18 cellular contexts compared by ENCODE assay signal in the genomic region with DNA sequence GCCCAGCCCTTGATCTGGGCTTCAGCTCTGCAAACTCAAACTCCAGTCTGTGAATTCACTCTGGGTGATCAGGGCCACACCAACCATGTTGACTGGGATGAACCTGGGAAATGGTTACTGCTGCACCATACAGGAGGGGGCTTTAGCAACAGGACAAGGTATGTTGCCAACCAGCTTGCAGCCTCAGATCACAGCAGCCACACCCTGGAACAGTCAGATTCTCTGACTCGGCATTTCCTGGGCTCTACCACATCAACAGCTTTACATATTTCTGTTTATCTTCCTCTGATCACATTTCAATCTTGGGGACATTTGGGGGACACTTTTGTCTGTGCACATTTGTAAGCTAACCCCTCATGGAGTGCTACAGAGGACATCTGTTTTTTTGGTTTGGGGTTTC.
"Had no signal": no experiment of that assay in that cellular context is flagged by ENCODE, and none has a peak within 500 bp of the region (broad histone marks: within the 10 kb centered on the region; RNA-seq: fewer than 3 reads in every experiment).

No MANE protein-coding gene starts in this region.

- H3K27ac ChIP-seq: adrenal gland, esophagus muscularis mucosa, neural progenitor cell, ovary, sigmoid colon, stomach, testis, upper lobe of right lung had no signal

- ATAC-seq: activated CD8-positive, alpha-beta T cell treated with anti-CD3 and anti-CD28 coated beads, Interleukin-2, amount 10 ng/mL, durations not matched to agents 7 days and 5 days; upper lobe of right lung had no signal

- H3K4me3 Mint-ChIP-seq: activated CD4-positive, alpha-beta T cell treated with anti-CD3 and anti-CD28 coated beads, Interleukin-2, amount 10 ng/mL, durations not matched to agents 24 days and 14 days; activated CD8-positive, alpha-beta T cell treated with anti-CD3 and anti-CD28 coated beads, Interleukin-2, amount 10 ng/mL, durations not matched to agents 7 days and 5 days; activated naive CD4-positive, alpha-beta T cell treated with anti-CD3 and anti-CD28 coated beads, Interleukin-2, amount 50 U/mL, for 24 hours; neural progenitor cell; T-helper 2 cell treated with Interferon-gamma antibody and Interleukin-4, amounts not matched to agents 5 μg/mL and 100 μg/mL, for 36 hours had no signal

- H3K9me3 ChIP-seq: adrenal gland, esophagus muscularis mucosa, ovary, sigmoid colon, stomach, testis, upper lobe of right lung had no signal

- H3K27me3 ChIP-seq: esophagus muscularis mucosa, neural progenitor cell, ovary, sigmoid colon, stomach, testis, upper lobe of right lung had no signal

- H3K36me3 ChIP-seq: adrenal gland, esophagus muscularis mucosa, neural progenitor cell, ovary, sigmoid colon, stomach, upper lobe of right lung had no signal

- H3K27ac Mint-ChIP-seq: activated CD4-positive, alpha-beta T cell treated with anti-CD3 and anti-CD28 coated beads, Interleukin-2, amount 10 ng/mL, durations not matched to agents 24 days and 14 days; activated CD8-positive, alpha-beta T cell treated with anti-CD3 and anti-CD28 coated beads, Interleukin-2, amount 10 ng/mL, durations not matched to agents 7 days and 5 days; activated naive CD4-positive, alpha-beta T cell treated with anti-CD3 and anti-CD28 coated beads, Interleukin-2, amount 50 U/mL, for 24 hours; neural progenitor cell; T-helper 2 cell treated with Interferon-gamma antibody and Interleukin-4, amounts not matched to agents 5 μg/mL and 100 μg/mL, for 36 hours had no signal

- H3K36me3 Mint-ChIP-seq: activated naive CD4-positive, alpha-beta T cell treated with anti-CD3 and anti-CD28 coated beads, Interleukin-2, amount 50 U/mL, for 24 hours; neural progenitor cell had no signal

- H3K4me1 ChIP-seq: adrenal gland, esophagus muscularis mucosa, stomach, testis, upper lobe of right lung had no signal

- H3K27me3 Mint-ChIP-seq: activated CD4-positive, alpha-beta T cell treated with anti-CD3 and anti-CD28 coated beads, Interleukin-2, amount 10 ng/mL, durations not matched to agents 24 days and 14 days had no signal

- DNase-seq: activated CD4-positive, alpha-beta T cell treated with anti-CD3 and anti-CD28 coated beads, Interleukin-2, amount 10 ng/mL, durations not matched to agents 24 days and 14 days; activated CD4-positive, CD25-positive, alpha-beta regulatory T cell; activated CD8-positive, alpha-beta memory T cell treated with anti-CD3 and anti-CD28 coated beads, Interleukin-2, amount 50 U/mL, for 4 hours; activated CD8-positive, alpha-beta T cell treated with anti-CD3 and anti-CD28 coated beads, Interleukin-2, amount 10 ng/mL, durations not matched to agents 7 days and 5 days; activated effector memory CD4-positive, alpha-beta T cell treated with anti-CD3 and anti-CD28 coated beads, Interleukin-2, amount 50 U/mL, for 16 hours; activated T-cell treated with anti-CD3 and anti-CD28 coated beads, Interleukin-2, amount 50 U/mL, for 48 hours; adrenal gland; foreskin fibroblast; ovary; sigmoid colon; stimulated activated CD4-positive, alpha-beta T cell treated with anti-CD3 and anti-CD28 coated beads, Interleukin-1b, Interleukin-23, amount 100 ng/mL, for 48 hours; stomach; testis; upper lobe of right lung had no signal

- H3K4me3 ChIP-seq: adrenal gland, esophagus muscularis mucosa, neural progenitor cell, ovary, sigmoid colon, stomach, testis, upper lobe of right lung had no signal

- H3K4me1 Mint-ChIP-seq: activated CD4-positive, alpha-beta T cell treated with anti-CD3 and anti-CD28 coated beads, Interleukin-2, amount 10 ng/mL, durations not matched to agents 24 days and 14 days; activated naive CD4-positive, alpha-beta T cell treated with anti-CD3 and anti-CD28 coated beads, Interleukin-2, amount 50 U/mL, for 24 hours had no signal

- H3K9me3 Mint-ChIP-seq: activated CD4-positive, alpha-beta T cell treated with anti-CD3 and anti-CD28 coated beads, Interleukin-2, amount 10 ng/mL, durations not matched to agents 24 days and 14 days; activated naive CD4-positive, alpha-beta T cell treated with anti-CD3 and anti-CD28 coated beads, Interleukin-2, amount 50 U/mL, for 24 hours; neural progenitor cell; T-helper 2 cell treated with Interferon-gamma antibody and Interleukin-4, amounts not matched to agents 5 μg/mL and 100 μg/mL, for 36 hours had no signal
